Comparison of ENCODE assay signal across 23 cellular contexts in the genomic region with DNA sequence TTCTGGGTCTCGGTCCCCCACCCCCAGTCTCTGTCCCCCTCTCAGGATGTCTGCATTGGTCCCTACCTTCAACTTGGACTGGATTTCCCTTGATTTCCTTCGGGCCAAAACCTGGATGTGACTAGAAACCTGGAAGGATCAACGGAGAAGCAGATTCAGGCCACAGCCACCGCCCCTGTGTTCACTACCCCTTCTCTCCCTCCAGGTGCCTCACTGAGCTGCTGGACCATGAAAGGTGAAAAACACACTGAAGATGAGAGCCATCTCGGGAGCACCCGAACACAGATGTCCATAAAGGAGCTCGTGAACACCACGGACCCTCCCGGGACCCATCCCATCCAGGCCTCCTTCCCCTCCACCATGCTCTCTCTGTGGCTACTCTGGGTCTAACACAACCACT. TPM values are rescaled to one million over a fixed set of nuclear protein-coding genes. Genes with fewer than 3 reads are reported as not detected.
A peak's percentile ranks its signal among the peaks of the same experiment; 100 is the strongest.
DNase-seq lines count a peak whose midpoint lies in the region; TF ChIP-seq lines count a peak whose summit lies in the region.
"Had no signal": no experiment of that assay in that cellular context is flagged by ENCODE, and none has a peak within 500 bp of the region (broad histone marks: within the 10 kb centered on the region; RNA-seq: fewer than 3 reads in every experiment).

No MANE protein-coding gene starts in this region.

- peak overlapping the region; percentile 21 for H3K4me2 ChIP-seq in DOHH2 (ENCODE audit: low read length)
- H3K4me2 ChIP-seq in parathyroid adenoma (ENCODE audit: low read length): no peak overlapping the region

- TF ChIP-seq POLR2A in esophagus muscularis mucosa (IDR thresholded peaks at IDR 0.05; ENCODE audit: low read depth): no peak

- no peaks in the 10 kb centered on the region for H3K9me2 ChIP-seq in DOHH2 (replicated peaks; ENCODE audit: control insufficient read depth, low read length)

- H3K4me1 ChIP-seq in DOHH2 (ENCODE audit: control insufficient read depth, low read length): peaks cover 63% of the 10 kb centered on the region
- no peaks in the 10 kb centered on the region for H3K4me1 ChIP-seq in NT2/D1 (ENCODE audit: insufficient read depth, insufficient read length)
- H3K4me1 ChIP-seq in esophagus muscularis mucosa: peaks cover 14 to 55% (median 48%) of the 10 kb centered on the region in 4 donors
- no peaks in the 10 kb centered on the region for H3K4me1 ChIP-seq in parathyroid adenoma
- H3K4me1 ChIP-seq: ascending aorta had no signal

- no peak overlapping the region for H2AFZ ChIP-seq in parathyroid adenoma

- WGBS in esophagus muscularis mucosa: 85% methylated on average over 9 of the region's 9 CpGs

- no peaks in the 10 kb centered on the region for H4K20me1 ChIP-seq in DOHH2 (ENCODE audit: control insufficient read depth, insufficient read depth, low read depth, low read length)

- TF ChIP-seq CTCF in DOHH2 (IDR thresholded peaks at IDR 0.05; ENCODE audit: low read depth, low read length, poor library complexity, severe bottlenecking) (peak; percentile 9), esophagus muscularis mucosa (IDR thresholded peaks at IDR 0.05) (no peak), parathyroid adenoma (IDR thresholded peaks at IDR 0.05) (no peak)

- H3K27ac ChIP-seq in DOHH2 (ENCODE audit: low read depth, low read length) (no peak overlapping the region), esophagus muscularis mucosa (replicated peaks in 1 of 4) (peak overlapping the region; percentile 42 to 76 (median 61)), parathyroid adenoma (peak overlapping the region; percentile 32)
- H3K27ac ChIP-seq: ascending aorta, thoracic aorta had no signal

- H3K4me3 ChIP-seq in DOHH2 (ENCODE audit: low read length): no peak overlapping the region
- H3K4me3 ChIP-seq in NT2/D1 (ENCODE audit: insufficient read length, low read depth): no peak overlapping the region
- H3K4me3 ChIP-seq in esophagus muscularis mucosa: no peak overlapping the region
- no peak overlapping the region for H3K4me3 ChIP-seq in parathyroid adenoma (ENCODE audit: low read depth, low read length)
- H3K4me3 ChIP-seq: ascending aorta, left lung, thoracic aorta had no signal

- TF ChIP-seq EP300 in esophagus muscularis mucosa (IDR thresholded peaks at IDR 0.05): no peak

- H3K9ac ChIP-seq in NT2/D1 (ENCODE audit: insufficient read length, low read depth) (peak overlapping the region; percentile 21), parathyroid adenoma (no peak overlapping the region)

- H3K27me3 ChIP-seq in DOHH2 (ENCODE audit: control insufficient read depth, low read length) (peaks cover 29% of the 10 kb centered on the region), NT2/D1 (ENCODE audit: insufficient read depth, insufficient read length) (no peaks in the 10 kb centered on the region), esophagus muscularis mucosa (no peaks in the 10 kb centered on the region), parathyroid adenoma (ENCODE audit: control insufficient read depth, insufficient read depth, low read length) (no peaks in the 10 kb centered on the region)
- H3K27me3 ChIP-seq: ascending aorta had no signal

- H3F3A ChIP-seq in DOHH2 (ENCODE audit: control insufficient read depth, insufficient read depth): no peaks in the 10 kb centered on the region

- intact Hi-C loops in esophagus muscularis mucosa (cut with DNase I) (no loop called here), posterior vena cava (cut with DNase I) (no loop called here)

- H3K36me3 ChIP-seq in DOHH2 (ENCODE audit: control insufficient read depth, low read length) (no peaks in the 10 kb centered on the region), NT2/D1 (ENCODE audit: insufficient read depth, insufficient read length, low read length) (peaks cover 68% of the 10 kb centered on the region), esophagus muscularis mucosa (peaks cover 30 to 74% (median 66%) of the 10 kb centered on the region in 4 donors), parathyroid adenoma (ENCODE audit: control insufficient read depth, insufficient read depth, low read length) (no peaks in the 10 kb centered on the region)

- H3K9me3 ChIP-seq in DOHH2 (ENCODE audit: control insufficient read depth, insufficient read depth, low read length): no peaks in the 10 kb centered on the region
- H3K9me3 ChIP-seq in NT2/D1 (ENCODE audit: insufficient read depth, low read length): no peaks in the 10 kb centered on the region
- H3K9me3 ChIP-seq in esophagus muscularis mucosa: no peaks in the 10 kb centered on the region
- H3K9me3 ChIP-seq in parathyroid adenoma (ENCODE audit: control insufficient read depth, low read length): no peaks in the 10 kb centered on the region
- H3K9me3 ChIP-seq: ascending aorta, left lung, thoracic aorta had no signal

- no peaks in the 10 kb centered on the region for H3K79me2 ChIP-seq in DOHH2 (ENCODE audit: control insufficient read depth, low read length)
- H3K79me2 ChIP-seq in parathyroid adenoma: no peaks in the 10 kb centered on the region

- no peak for DNase-seq in NT2/D1 (ENCODE audit: low read depth, low spot score)
- DNase-seq in esophagus muscularis mucosa (ENCODE audit: extremely low spot score): no peak
- DNase-seq in posterior vena cava (ENCODE audit: low spot score): no peak
- DNase-seq in NK-92 (lab: John Stamatoyannopoulos, UW; ENCODE audit: unreplicated experiment): no peak
- no peak for DNase-seq in activated CD4-positive, CD25-positive, alpha-beta regulatory T cell treated with anti-CD3 and anti-CD28 coated beads, Interleukin-2, amount 50 U/mL, for 72 hours
- DNase-seq in DMS53 (lab: John Stamatoyannopoulos, UW): no peak
- DNase-seq: activated CD4-positive, alpha-beta T cell treated with anti-CD3 and anti-CD28 coated beads for 4 hours; CD4-positive, CD25-positive, alpha-beta regulatory T cell; GOT3; KBM-7; left lung; NCI-H1105; NCI-H2081 treated with DMSO at 0.1 percent for 48 hours; NCI-H510A; NK-92 treated with Interleukin-12 subunit alpha and Interleukin-12 subunit beta, amount 100 ng/mL, for 24 hours; nucleus accumbens; stimulated activated CD8-positive, alpha-beta memory T cell treated with anti-CD3 and anti-CD28 coated beads, Interleukin-4, amount 100 ng/mL, for 48 hours had no signal

RNA-seq across cellular contexts. Expression of gene TEAD2, which starts 5.0 kb away (rescaled TPM):
- total RNA-seq in esophagus muscularis mucosa: 10 to 100 TPM; 40.7 to 73.2 (median 60.5) TPM
- 10 to 100 TPM; 31.0 to 32.4 TPM for total RNA-seq in posterior vena cava
- total RNA-seq: CD4-positive, CD25-positive, alpha-beta regulatory T cell had no signal

RNA-seq across cellular contexts. Expression of gene DKKL1, which starts 6.5 kb away (rescaled TPM):
- total RNA-seq in esophagus muscularis mucosa (under 1 TPM in 3 of 4 donors, not detected in 1; 0.40 to 0.83 (median 0.83) TPM), posterior vena cava (not detected)
- total RNA-seq: ascending aorta; CD4-positive, CD25-positive, alpha-beta regulatory T cell; mucosa of gallbladder had no signal

RNA-seq across cellular contexts. Expression of gene CD37, which starts 22.0 kb away (rescaled TPM):
- total RNA-seq in esophagus muscularis mucosa (10 to 100 TPM in 2 of 4 donors, 1 to 10 TPM in 2; 8.0 to 22.4 (median 11.6) TPM), posterior vena cava (10 to 100 TPM; 11.5 to 19.6 TPM)

RNA-seq across cellular contexts. Expression of gene KASH5, which starts 30.9 kb away (rescaled TPM):
- total RNA-seq in esophagus muscularis mucosa (not detected), posterior vena cava (not detected)
- total RNA-seq: ascending aorta; CD4-positive, CD25-positive, alpha-beta regulatory T cell; mucosa of gallbladder; right cardiac atrium; thoracic aorta had no signal

RNA-seq across cellular contexts. Expression of gene SLC6A16, which starts 32.2 kb away (rescaled TPM):
- total RNA-seq in esophagus muscularis mucosa: 1 to 10 TPM in 3 of 4 donors, under 1 TPM in 1; 0.83 to 4.1 (median 2.5) TPM
- 1 to 10 TPM; 1.7 to 2.6 TPM for total RNA-seq in posterior vena cava
